In the genomic region with DNA sequence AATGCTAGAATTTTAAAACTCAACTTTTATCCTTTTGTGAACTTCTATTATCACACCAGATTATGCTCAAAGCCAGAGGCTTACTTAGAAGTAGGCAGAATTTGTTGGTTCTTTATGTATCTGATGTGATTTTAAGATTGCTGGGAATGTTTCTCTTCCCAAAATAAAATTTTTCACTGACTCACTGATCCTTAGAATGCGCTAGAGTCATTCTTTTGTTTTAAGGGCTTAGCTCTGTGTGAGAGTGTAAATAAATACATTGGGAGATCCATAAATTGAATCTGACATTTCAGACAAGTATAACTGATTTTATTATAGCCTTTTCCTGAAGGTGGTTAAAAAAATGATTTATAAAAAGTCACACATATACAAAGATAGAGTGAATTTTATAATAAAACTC, we compare ENCODE assay signal across 1 cellular context.
TF ChIP-seq lines count a peak whose summit lies in the region.

No MANE protein-coding gene starts in this region.

TF ChIP-seq in GM23338, 12 proteins besides CTCF, POLR2A, EP300 and RAD21 (continued from another document):
- TF ChIP-seq, protein P1, sequence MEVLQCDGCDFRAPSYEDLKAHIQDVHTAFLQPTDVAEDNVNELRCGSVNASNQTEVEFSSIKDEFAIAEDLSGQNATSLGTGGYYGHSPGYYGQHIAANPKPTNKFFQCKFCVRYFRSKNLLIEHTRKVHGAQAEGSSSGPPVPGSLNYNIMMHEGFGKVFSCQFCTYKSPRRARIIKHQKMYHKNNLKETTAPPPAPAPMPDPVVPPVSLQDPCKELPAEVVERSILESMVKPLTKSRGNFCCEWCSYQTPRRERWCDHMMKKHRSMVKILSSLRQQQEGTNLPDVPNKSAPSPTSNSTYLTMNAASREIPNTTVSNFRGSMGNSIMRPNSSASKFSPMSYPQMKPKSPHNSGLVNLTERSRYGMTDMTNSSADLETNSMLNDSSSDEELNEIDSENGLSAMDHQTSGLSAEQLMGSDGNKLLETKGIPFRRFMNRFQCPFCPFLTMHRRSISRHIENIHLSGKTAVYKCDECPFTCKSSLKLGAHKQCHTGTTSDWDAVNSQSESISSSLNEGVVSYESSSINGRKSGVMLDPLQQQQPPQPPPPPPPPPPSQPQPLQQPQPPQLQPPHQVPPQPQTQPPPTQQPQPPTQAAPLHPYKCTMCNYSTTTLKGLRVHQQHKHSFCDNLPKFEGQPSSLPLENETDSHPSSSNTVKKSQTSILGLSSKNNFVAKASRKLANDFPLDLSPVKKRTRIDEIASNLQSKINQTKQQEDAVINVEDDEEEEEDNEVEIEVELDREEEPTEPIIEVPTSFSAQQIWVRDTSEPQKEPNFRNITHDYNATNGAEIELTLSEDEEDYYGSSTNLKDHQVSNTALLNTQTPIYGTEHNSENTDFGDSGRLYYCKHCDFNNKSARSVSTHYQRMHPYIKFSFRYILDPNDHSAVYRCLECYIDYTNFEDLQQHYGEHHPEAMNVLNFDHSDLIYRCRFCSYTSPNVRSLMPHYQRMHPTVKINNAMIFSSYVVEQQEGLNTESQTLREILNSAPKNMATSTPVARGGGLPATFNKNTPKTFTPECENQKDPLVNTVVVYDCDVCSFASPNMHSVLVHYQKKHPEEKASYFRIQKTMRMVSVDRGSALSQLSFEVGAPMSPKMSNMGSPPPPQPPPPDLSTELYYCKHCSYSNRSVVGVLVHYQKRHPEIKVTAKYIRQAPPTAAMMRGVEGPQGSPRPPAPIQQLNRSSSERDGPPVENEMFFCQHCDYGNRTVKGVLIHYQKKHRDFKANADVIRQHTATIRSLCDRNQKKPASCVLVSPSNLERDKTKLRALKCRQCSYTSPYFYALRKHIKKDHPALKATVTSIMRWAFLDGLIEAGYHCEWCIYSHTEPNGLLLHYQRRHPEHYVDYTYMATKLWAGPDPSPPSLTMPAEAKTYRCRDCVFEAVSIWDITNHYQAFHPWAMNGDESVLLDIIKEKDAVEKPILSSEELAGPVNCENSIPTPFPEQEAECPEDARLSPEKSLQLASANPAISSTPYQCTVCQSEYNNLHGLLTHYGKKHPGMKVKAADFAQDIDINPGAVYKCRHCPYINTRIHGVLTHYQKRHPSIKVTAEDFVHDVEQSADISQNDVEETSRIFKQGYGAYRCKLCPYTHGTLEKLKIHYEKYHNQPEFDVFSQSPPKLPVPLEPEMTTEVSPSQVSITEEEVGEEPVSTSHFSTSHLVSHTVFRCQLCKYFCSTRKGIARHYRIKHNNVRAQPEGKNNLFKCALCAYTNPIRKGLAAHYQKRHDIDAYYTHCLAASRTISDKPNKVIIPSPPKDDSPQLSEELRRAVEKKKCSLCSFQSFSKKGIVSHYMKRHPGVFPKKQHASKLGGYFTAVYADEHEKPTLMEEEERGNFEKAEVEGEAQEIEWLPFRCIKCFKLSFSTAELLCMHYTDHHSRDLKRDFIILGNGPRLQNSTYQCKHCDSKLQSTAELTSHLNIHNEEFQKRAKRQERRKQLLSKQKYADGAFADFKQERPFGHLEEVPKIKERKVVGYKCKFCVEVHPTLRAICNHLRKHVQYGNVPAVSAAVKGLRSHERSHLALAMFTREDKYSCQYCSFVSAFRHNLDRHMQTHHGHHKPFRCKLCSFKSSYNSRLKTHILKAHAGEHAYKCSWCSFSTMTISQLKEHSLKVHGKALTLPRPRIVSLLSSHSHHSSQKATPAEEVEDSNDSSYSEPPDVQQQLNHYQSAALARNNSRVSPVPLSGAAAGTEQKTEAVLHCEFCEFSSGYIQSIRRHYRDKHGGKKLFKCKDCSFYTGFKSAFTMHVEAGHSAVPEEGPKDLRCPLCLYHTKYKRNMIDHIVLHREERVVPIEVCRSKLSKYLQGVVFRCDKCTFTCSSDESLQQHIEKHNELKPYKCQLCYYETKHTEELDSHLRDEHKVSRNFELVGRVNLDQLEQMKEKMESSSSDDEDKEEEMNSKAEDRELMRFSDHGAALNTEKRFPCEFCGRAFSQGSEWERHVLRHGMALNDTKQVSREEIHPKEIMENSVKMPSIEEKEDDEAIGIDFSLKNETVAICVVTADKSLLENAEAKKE (CRISPR knock-in tag; IDR thresholded peaks at IDR 0.05) = no peak
- no peak for TF ChIP-seq JUNB (IDR thresholded peaks at IDR 0.05; ENCODE audit: unreplicated experiment)
TF ChIP-seq in GM23338: peak in this region for 0.
